22 cellular contexts compared by ENCODE assay signal in the genomic region with DNA sequence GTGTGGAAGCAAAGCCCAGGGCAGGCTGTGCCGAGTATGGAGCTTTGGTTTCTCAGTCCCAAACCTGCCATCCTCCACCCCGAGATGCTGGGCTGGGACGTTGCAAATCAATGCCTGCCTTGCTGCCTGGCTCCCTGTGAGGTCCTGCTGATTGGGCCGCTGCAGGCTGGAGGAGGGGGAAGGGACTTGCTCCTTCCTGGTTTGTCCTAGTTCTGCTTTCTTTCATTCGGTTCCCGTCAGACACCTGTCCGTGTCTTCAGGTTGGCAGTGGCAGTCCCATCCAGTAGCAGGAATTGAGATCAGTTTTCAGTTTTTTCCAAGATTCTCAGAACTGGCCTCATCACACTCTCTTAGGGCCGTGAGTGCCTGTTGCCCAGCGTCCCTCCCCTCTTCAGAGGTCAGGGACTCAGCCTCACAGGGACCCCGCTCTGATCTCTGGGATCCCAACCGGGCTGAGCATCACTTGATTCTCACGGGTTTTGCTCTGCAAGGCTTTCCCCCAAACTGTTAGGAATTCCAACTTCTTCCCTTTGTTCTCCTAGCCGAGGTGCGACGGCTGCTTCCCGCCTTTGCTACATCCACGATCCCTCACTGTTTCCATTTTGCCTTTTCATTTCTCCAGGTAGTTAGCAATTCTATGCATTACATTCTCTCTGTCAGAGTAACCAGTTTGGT.
A peak's percentile ranks its signal among the peaks of the same experiment; 100 is the strongest.
DNase-seq lines count a peak whose midpoint lies in the region; FAIRE-seq and TF ChIP-seq lines count a peak whose summit lies in the region.
"Had no signal": no experiment of that assay in that cellular context is flagged by ENCODE, and none has a peak within 500 bp of the region (broad histone marks: within the 10 kb centered on the region; RNA-seq: fewer than 3 reads in every experiment).

No MANE protein-coding gene starts in this region.

- TF ChIP-seq CTCF in parathyroid adenoma (IDR thresholded peaks at IDR 0.05) (no peak), D721Med (IDR thresholded peaks at IDR 0.05; ENCODE audit: insufficient read depth, missing control alignments) (no peak)

- no peak for FAIRE-seq in D721Med (lab: Jason Lieb, UNC)

- H3K27me3 ChIP-seq in parathyroid adenoma (ENCODE audit: control insufficient read depth, insufficient read depth, low read length): no peaks in the 10 kb centered on the region
- H3K27me3 ChIP-seq: thyroid gland had no signal

- peak overlapping the region; percentile 43 for H2AFZ ChIP-seq in parathyroid adenoma

- no peak overlapping the region for H3K27ac ChIP-seq in parathyroid adenoma
- H3K27ac ChIP-seq: 22Rv1, brain microvascular endothelial cell, foreskin keratinocyte, thyroid gland, VCaP had no signal

- H3K9me3 ChIP-seq in iPS-18c (ENCODE audit: control insufficient read depth, insufficient read depth, low read length): no peaks in the 10 kb centered on the region
- no peaks in the 10 kb centered on the region for H3K9me3 ChIP-seq in parathyroid adenoma (ENCODE audit: control insufficient read depth, low read length)
- H3K9me3 ChIP-seq: thyroid gland had no signal

- no peaks in the 10 kb centered on the region for H3K36me3 ChIP-seq in parathyroid adenoma (ENCODE audit: control insufficient read depth, insufficient read depth, low read length)
- H3K36me3 ChIP-seq: brain microvascular endothelial cell, thyroid gland had no signal

- peak; percentile 9 for DNase-seq in DMS53 (lab: John Stamatoyannopoulos, UW)
- DNase-seq in DMS53 treated with DMSO at 0.1 percent for 48 hours (lab: John Stamatoyannopoulos, UW; ENCODE audit: unreplicated experiment): no peak
- DNase-seq in NOMO-1 treated with dmso at 0.1 percent for 144 hours (lab: John Stamatoyannopoulos, UW; ENCODE audit: unreplicated experiment): peak; percentile 16
- no peak for DNase-seq in NAMALWA (ENCODE audit: low spot score)
- no peak for DNase-seq in NCI-H2196 treated with DMSO at 0.1 percent for 48 hours (lab: John Stamatoyannopoulos, UW; ENCODE audit: unreplicated experiment)
- DNase-seq in D721Med (ENCODE audit: insufficient read length, low spot score): no peak
- DNase-seq: activated CD4-positive, alpha-beta memory T cell treated with anti-CD3 and anti-CD28 coated beads for 36 hours; activated T-cell treated with anti-CD3 and anti-CD28 coated beads, Interleukin-2, amount 50 U/mL, for 72 hours; brain microvascular endothelial cell; cortex of kidney; DMS 273 treated with DMSO at 0.1 percent for 48 hours; foreskin keratinocyte; GOT3; KG1; NCI-H1092 treated with DMSO at 0.1 percent for 48 hours; NCI-H2107; NCI-H526 treated with DMSO at 0.1 percent for 48 hours; thyroid gland had no signal

- peak overlapping the region; percentile 2; the same call in 1 of the 2 replicates for H3K4me3 ChIP-seq in iPS-18c (ENCODE audit: insufficient read depth, low read depth, low read length)
- H3K4me3 ChIP-seq in parathyroid adenoma (ENCODE audit: low read depth, low read length): no peak overlapping the region
- H3K4me3 ChIP-seq: thyroid gland had no signal

- H3K4me1 ChIP-seq in parathyroid adenoma: no peaks in the 10 kb centered on the region
- H3K4me1 ChIP-seq: foreskin keratinocyte, thyroid gland had no signal

- H3K79me2 ChIP-seq in parathyroid adenoma: no peaks in the 10 kb centered on the region

- H3K4me2 ChIP-seq in parathyroid adenoma (ENCODE audit: low read length): no peak overlapping the region

- no peak overlapping the region for H3K9ac ChIP-seq in parathyroid adenoma

Comparison
In these comparisons a context has a peak if more than half of its experiments do, and no peak if none do; other contexts are left out.
1. DNase-seq: peak in DMS53 (single experiment) and NOMO-1 treated with dmso at 0.1 percent for 144 hours (single experiment); none in DMS53 treated with DMSO at 0.1 percent for 48 hours (single experiment), NAMALWA (single experiment), NCI-H2196 treated with DMSO at 0.1 percent for 48 hours (single experiment) and D721Med (single experiment).